In genomic region chr19:9000933-9001332, GRCh38 we compare ENCODE assay signal across 18 cellular contexts. TPM values are rescaled to one million over a fixed set of nuclear protein-coding genes. Genes with fewer than 3 reads are reported as not detected.
DNase-seq lines count a peak whose midpoint lies in the region; ATAC-seq, FAIRE-seq and TF ChIP-seq lines count a peak whose summit lies in the region.
"Had no signal": no experiment of that assay in that cellular context is flagged by ENCODE, and none has a peak within 500 bp of the region (broad histone marks: within the 10 kb centered on the region; RNA-seq: fewer than 3 reads in every experiment).

No MANE protein-coding gene starts in this region.

- H3K4me3 ChIP-seq in HEK293 (ENCODE audit: low read depth, low read length): no peak overlapping the region
- H3K4me3 ChIP-seq in K562: no peak overlapping the region
- peak overlapping the region in 1 of 2 donors; percentile 0 for H3K4me3 ChIP-seq in neuronal stem cell (ENCODE audit: low read length in 2 of 2)
- H3K4me3 ChIP-seq: BLaER1 treated with 17β-estradiol and CSF1 and Interleukin-3, amounts not matched to agents 10 nM and 100 nM had no signal

- no peak overlapping the region for H4K8ac ChIP-seq in neuronal stem cell (ENCODE audit: low read depth, low read length)

- no peak overlapping the region for H2BK5ac ChIP-seq in neuronal stem cell (ENCODE audit: low read length)

- no peak overlapping the region for H2AFZ ChIP-seq in K562 (ENCODE audit: low read depth, low read length)
- H2AFZ ChIP-seq in neuronal stem cell (ENCODE audit: low read length): no peak overlapping the region

- TF ChIP-seq CTCF in HEK293 (tag by site-specific recombination; IDR thresholded peaks at IDR 0.05) (no peak), K562 (IDR thresholded peaks at IDR 0.05 in 2 of 3, conservative IDR thresholded peaks at IDR 0.05 in 1 of 3; ENCODE audit: insufficient read depth in 2 of 3, low read depth in 1 of 3, low read length in 3 of 3) (no peak), GM10266 (IDR thresholded peaks at IDR 0.05; ENCODE audit: control insufficient read depth, insufficient read depth, low read depth, missing control alignments) (no peak)

- WGBS in K562 (ENCODE audit: insufficient coverage, low coverage, missing lambda C conversion rate): 3% methylated on average over 5 of the region's 5 CpGs
- no CpG with 5 or more reads among the region's 5 CpGs for WGBS in neuronal stem cell (ENCODE audit: extremely low coverage in 2 of 2, insufficient read length in 2 of 2, insufficient replicate concordance in 1 of 2), 2 donors

- no peak for TF ChIP-seq EP300 in K562 (IDR thresholded peaks at IDR 0.05; ENCODE audit: low read length)

- no peak overlapping the region for H3K4ac ChIP-seq in neuronal stem cell (ENCODE audit: low read length)

- no peak overlapping the region for H2BK120ac ChIP-seq in neuronal stem cell (ENCODE audit: low read depth, low read length)

- H4K91ac ChIP-seq in neuronal stem cell (ENCODE audit: low read depth, low read length, poor library complexity): no peak overlapping the region

- in situ Hi-C loops in K562 (cut with MboI): no loop called here

- DNase-seq in K562 (ENCODE audit: extremely low read depth in 1 of 4, low spot score in 3 of 4): no peak
- no peak for DNase-seq in neuronal stem cell (ENCODE audit: low spot score)
- no peak for DNase-seq in Right ventricle myocardium superior
- no peak for DNase-seq in GM10266 (ENCODE audit: extremely low spot score)
- no peak for DNase-seq in activated CD4-positive, alpha-beta T cell treated with anti-CD3 and anti-CD28 coated beads, Interleukin-2, amount 50 U/mL, for 48 hours
- DNase-seq: Calu3; CD8-positive, alpha-beta T cell; DMS79 treated with DMSO at 0.1 percent for 48 hours; GF-D8; IMR-90; KBM-7 had no signal

- H3K9ac ChIP-seq in K562 (ENCODE audit: insufficient read depth in 1 of 2, low read depth in 2 of 2, low read length in 2 of 2) (no peak overlapping the region), neuronal stem cell (ENCODE audit: low read depth, low read length, poor library complexity) (peak overlapping the region; percentile 7)
- H3K9ac ChIP-seq: BLaER1 treated with 17β-estradiol and CSF1 and Interleukin-3, amounts not matched to agents 10 nM and 100 nM had no signal

- H4K20me1 ChIP-seq in K562 (replicated peaks; ENCODE audit: control insufficient read depth, insufficient read depth, low read length): no peaks in the 10 kb centered on the region
- H4K20me1 ChIP-seq: BLaER1 treated with 17β-estradiol and CSF1 and Interleukin-3, amounts not matched to agents 10 nM and 100 nM had no signal

- no peaks in the 10 kb centered on the region for H3K79me2 ChIP-seq in K562 (ENCODE audit: control insufficient read depth, insufficient read depth, low read length)

- ATAC-seq in K562: no peak
- no peak for ATAC-seq in Right ventricle myocardium superior (ENCODE audit: poor library complexity)
- ATAC-seq: CD8-positive, alpha-beta T cell; HCT116 had no signal

- intact Hi-C loops in K562 (cut with micrococcal nuclease): no loop called here
- intact Hi-C loops in Right ventricle myocardium superior (cut with DNase I): no loop called here

- TF ChIP-seq RAD21 in K562 (CRISPR knock-in tag; conservative IDR thresholded peaks at IDR 0.05 in 1 of 2, IDR thresholded peaks at IDR 0.05 in 1 of 2): no peak

- H3K14ac ChIP-seq in neuronal stem cell (ENCODE audit: low read length): peak overlapping the region; percentile 91

- H3K4me2 ChIP-seq in K562 (ENCODE audit: insufficient read depth, low read length) (no peak overlapping the region), neuronal stem cell (ENCODE audit: insufficient read depth, low read length, poor library complexity, severe bottlenecking) (no peak overlapping the region)
- H3K4me2 ChIP-seq: BLaER1 treated with 17β-estradiol and CSF1 and Interleukin-3, amounts not matched to agents 10 nM and 100 nM had no signal

- H2BK12ac ChIP-seq in neuronal stem cell (ENCODE audit: low read length): no peak overlapping the region

- POLR2A ChIA-PET in HEK293 (lab: Yijun Ruan, JAX) (no interaction called here), K562 (lab: Yijun Ruan, JAX) (no interaction called here)

- H3K18ac ChIP-seq in neuronal stem cell (ENCODE audit: low read length): peak overlapping the region; percentile 24

- peak overlapping the region; percentile 58 for H2AK5ac ChIP-seq in neuronal stem cell (ENCODE audit: low read depth, low read length)

- H3K27me3 ChIP-seq in K562 (ENCODE audit: control insufficient read depth in 2 of 2, insufficient read depth in 2 of 2, low read length in 2 of 2) (peaks cover 0 to 9% of the 10 kb centered on the region in 2 experiments; a peak in 2 of 5 replicates), neuronal stem cell (ENCODE audit: control insufficient read depth in 3 of 3, insufficient read depth in 3 of 3, low read depth in 1 of 3, low read length in 3 of 3) (peaks cover 0 to 3% (median 0%) of the 10 kb centered on the region in 3 experiments)
- H3K27me3 ChIP-seq: BLaER1 treated with 17β-estradiol and CSF1 and Interleukin-3, amounts not matched to agents 10 nM and 100 nM had no signal

- no peaks in the 10 kb centered on the region for H3K79me1 ChIP-seq in neuronal stem cell (ENCODE audit: low read depth, low read length)

- H3K27ac ChIP-seq in HEK293 (ENCODE audit: extremely low read depth, low read depth, low read length) (no peak overlapping the region), K562 (ENCODE audit: extremely low read depth, low read depth, low read length) (no peak overlapping the region), neuronal stem cell (replicated peaks; ENCODE audit: low read length) (no peak overlapping the region)
- H3K27ac ChIP-seq: BLaER1 treated with 17β-estradiol and CSF1 and Interleukin-3, amounts not matched to agents 10 nM and 100 nM had no signal

- H2BK15ac ChIP-seq in neuronal stem cell (ENCODE audit: low read length): no peak overlapping the region

- H3K9me1 ChIP-seq in K562 (ENCODE audit: control insufficient read depth, insufficient read depth, low read length): no peaks in the 10 kb centered on the region

- H3K36me3 ChIP-seq in HEK293 (ENCODE audit: control insufficient read depth in 2 of 2, insufficient read depth in 1 of 2, low read length in 2 of 2): no peaks in the 10 kb centered on the region
- H3K36me3 ChIP-seq in K562 (ENCODE audit: control insufficient read depth, insufficient read depth, low read length): no peaks in the 10 kb centered on the region
- H3K36me3 ChIP-seq in neuronal stem cell (replicated peaks in 1 of 2; ENCODE audit: control insufficient read depth in 2 of 2, insufficient read depth in 2 of 2, low read length in 2 of 2): no peaks in the 10 kb centered on the region
- H3K36me3 ChIP-seq: BLaER1 treated with 17β-estradiol and CSF1 and Interleukin-3, amounts not matched to agents 10 nM and 100 nM had no signal

- no peak for FAIRE-seq in K562 (lab: Jason Lieb, UNC)
- FAIRE-seq: GM12891, GM19239 had no signal

- no peaks in the 10 kb centered on the region for H3K4me1 ChIP-seq in HEK293 (ENCODE audit: control insufficient read depth, insufficient read depth, low read length)
- H3K4me1 ChIP-seq in K562 (replicated peaks in 1 of 2; ENCODE audit: control insufficient read depth in 2 of 2, insufficient read depth in 2 of 2, low read length in 2 of 2): no peaks in the 10 kb centered on the region
- H3K4me1 ChIP-seq in neuronal stem cell (ENCODE audit: control insufficient read depth in 2 of 2, insufficient read depth in 1 of 2, low read depth in 1 of 2, low read length in 2 of 2): peaks cover 0 to 11% of the 10 kb centered on the region in 2 donors
- H3K4me1 ChIP-seq: BLaER1 treated with 17β-estradiol and CSF1 and Interleukin-3, amounts not matched to agents 10 nM and 100 nM had no signal

- H3K9me3 ChIP-seq in HEK293 (ENCODE audit: control insufficient read depth, insufficient read depth, low read depth, low read length): no peaks in the 10 kb centered on the region
- no peaks in the 10 kb centered on the region for H3K9me3 ChIP-seq in K562 (replicated peaks; ENCODE audit: control insufficient read depth, insufficient read depth, low read depth, low read length)
- peaks cover 0 to 2% of the 10 kb centered on the region in 2 donors for H3K9me3 ChIP-seq in neuronal stem cell (replicated peaks in 1 of 2; ENCODE audit: control insufficient read depth in 2 of 2, insufficient read depth in 1 of 2, low read depth in 1 of 2, low read length in 2 of 2)

- H3K23ac ChIP-seq in neuronal stem cell (ENCODE audit: low read depth, low read length, poor library complexity): peak overlapping the region; percentile 70

- BruUV-seq in K562 (replicated peaks; lab: Mats Ljungman, UMichigan): no TSS peak

- TF ChIP-seq POLR2A in K562 (conservative IDR thresholded peaks at IDR 0.05): no peak

- CTCF ChIA-PET in HEK293 (lab: Yijun Ruan, JAX): no interaction called here
- CTCF ChIA-PET in K562 (lab: Yijun Ruan, JAX; ENCODE audit: low intra/inter-chr PET ratio): no interaction called here

TF ChIP-seq in HEK293, 187 proteins besides CTCF, POLR2A, EP300 and RAD21 (continues in another document):
- no peak for TF ChIP-seq ZNF529 (tag by site-specific recombination; IDR thresholded peaks at IDR 0.05; ENCODE audit: insufficient replicate concordance)

RNA-seq across cellular contexts. Expression of gene MUC16, which starts 9.3 kb away (rescaled TPM):
- total RNA-seq in K562 (2011; cell fraction: chromatin; rRNA removed; ENCODE audit: low replicate concordance): 0.04 TPM in 1 of 2 replicates, not detected in the other
- total RNA-seq in K562 (2011; cell fraction: nucleolus; rRNA removed): not detected in 2 replicates
- total RNA-seq in K562 (2011; cell fraction: nucleoplasm; rRNA removed): not detected in 2 replicates
- total RNA-seq in K562 (2014; rRNA removed): not detected in 2 replicates
- total RNA-seq in K562 (2014; rRNA removed; fragmentation: Illumina TruSeq; extraction: Trizol): not detected in 2 replicates
- total RNA-seq in K562 (2015; rRNA removed; fragmentation: Illumina TruSeq; extraction: Trizol): not detected in 2 replicates
- total RNA-seq in K562 (2021): not detected in 2 replicates
- polyA plus RNA-seq in K562 (2011; rRNA removed): not detected in 2 replicates
- polyA plus RNA-seq in K562 (2011; cell fraction: cytosol; rRNA removed): not detected in 2 replicates
- not detected in 2 replicates for polyA plus RNA-seq in K562 (2011; cell fraction: nucleus; rRNA removed)
- polyA plus RNA-seq in K562 (2012): not detected in 2 replicates
- not detected in 2 replicates for polyA plus RNA-seq in K562 (2014; fragmentation: Illumina TruSeq; extraction: Trizol)
- polyA plus RNA-seq in K562 (2014; fragmentation: Nextera tagmentation; extraction: Ambion mirVana): not detected
- not detected in 2 replicates for polyA plus RNA-seq in K562 (2014; rRNA removed)
- under 0.01 TPM in 1 of 2 replicates, not detected in the other for polyA minus RNA-seq in K562 (2011; rRNA and poly(A)+ RNA removed)
- 0.18 TPM in 1 of 2 replicates, not detected in the other for polyA minus RNA-seq in K562 (2011; cell fraction: cytosol; rRNA and poly(A)+ RNA removed)
- under 0.01 TPM in 2 replicates for polyA minus RNA-seq in K562 (2011; cell fraction: nucleus; rRNA and poly(A)+ RNA removed)
- under 0.01 TPM for polyA plus RNA-seq in neuronal stem cell (2013, experiment 1 of 2)
- under 0.01 TPM for polyA plus RNA-seq in neuronal stem cell (2013, experiment 2 of 2)
- total RNA-seq in Right ventricle myocardium superior: not detected
- total RNA-seq: A172, H4, IMR-90 had no signal
- polyA plus RNA-seq: IMR-90 had no signal
